12 cellular contexts compared by ENCODE assay signal in the genomic region with DNA sequence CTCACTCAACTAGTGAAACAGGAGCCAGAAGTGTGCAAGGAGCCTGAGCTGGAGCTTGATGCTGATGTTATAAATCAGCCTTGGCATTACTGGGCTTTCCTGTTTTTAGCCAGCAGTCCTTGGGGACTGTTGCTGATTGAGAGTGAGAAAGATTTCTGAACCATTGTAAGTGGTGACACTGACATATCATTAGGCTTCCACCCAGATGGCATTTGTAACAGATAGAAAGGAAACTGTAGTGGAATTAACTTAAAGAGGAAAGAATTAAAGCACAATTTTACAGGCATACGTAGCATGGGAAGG.
DNase-seq lines count a peak whose midpoint lies in the region; ATAC-seq and TF ChIP-seq lines count a peak whose summit lies in the region.
"Had no signal": no experiment of that assay in that cellular context is flagged by ENCODE, and none has a peak within 500 bp of the region (broad histone marks: within the 10 kb centered on the region; RNA-seq: fewer than 3 reads in every experiment).

No MANE protein-coding gene starts in this region.

- 52 to 69% methylated on average over 1 of the region's 1 CpG for WGBS in tibial nerve, 2 donors

- no peaks in the 10 kb centered on the region for H3K27me3 ChIP-seq in BE2C
- no peaks in the 10 kb centered on the region for H3K27me3 ChIP-seq in dorsolateral prefrontal cortex
- no peaks in the 10 kb centered on the region for H3K27me3 ChIP-seq in tibial nerve
- H3K27me3 ChIP-seq: BLaER1 treated with 17β-estradiol and CSF1 and Interleukin-3, amounts not matched to agents 10 nM and 100 nM had no signal

- H3K4me1 ChIP-seq in BE2C = peaks cover 20% of the 10 kb centered on the region
- peaks cover 0 to 36% (median 6%) of the 10 kb centered on the region in 4 donors for H3K4me1 ChIP-seq in tibial nerve

- peaks cover 13% of the 10 kb centered on the region for H3K36me3 Mint-ChIP-seq in nephron progenitor cell (ENCODE audit: low read depth)

- intact Hi-C loops in dorsolateral prefrontal cortex (cut with DNase I) = no loop called here

- ATAC-seq in HG03432 (IDR thresholded peaks at IDR 0.05; ENCODE audit: unreplicated experiment) (peak; percentile 74), HG03521 (IDR thresholded peaks at IDR 0.05; ENCODE audit: unreplicated experiment) (no peak)
- ATAC-seq: left colon had no signal

- peak overlapping the region; percentile 99 for H3K27ac Mint-ChIP-seq in nephron progenitor cell

- H3K27ac ChIP-seq in dorsolateral prefrontal cortex (peak overlapping the region in 55 of 59 donors; percentile 13 to 82 (median 59)), tibial nerve (peak overlapping the region in 1 of 4 donors; percentile 49)
- H3K27ac ChIP-seq: BLaER1 treated with 17β-estradiol and CSF1 and Interleukin-3, amounts not matched to agents 10 nM and 100 nM; HL-60; SK-N-MC had no signal

- peak overlapping the region; percentile 47 for H3K4me3 Mint-ChIP-seq in nephron progenitor cell

- no peaks in the 10 kb centered on the region for H3K9me3 Mint-ChIP-seq in nephron progenitor cell

- no peak for TF ChIP-seq POLR2A in tibial nerve (IDR thresholded peaks at IDR 0.05)

- H3K36me3 ChIP-seq in BE2C (peaks cover 14% of the 10 kb centered on the region), tibial nerve (no peaks in the 10 kb centered on the region)
- H3K36me3 ChIP-seq: BLaER1 treated with 17β-estradiol and CSF1 and Interleukin-3, amounts not matched to agents 10 nM and 100 nM had no signal

- TF ChIP-seq CTCF in BE2C (IDR thresholded peaks at IDR 0.05; ENCODE audit: low read depth, low read length) (no peak), dorsolateral prefrontal cortex (IDR thresholded peaks at IDR 0.05 in 54 of 56, conservative IDR thresholded peaks at IDR 0.05 in 2 of 56; ENCODE audit: low read depth in 1 of 56, partially characterized antibody in 56 of 56) (no peak), nephron progenitor cell (IDR thresholded peaks at IDR 0.05) (no peak), tibial nerve (IDR thresholded peaks at IDR 0.05) (no peak)

- no peak for TF ChIP-seq EP300 in tibial nerve (IDR thresholded peaks at IDR 0.05)

- peak; percentile 47 for DNase-seq in BE2C
- no peak for DNase-seq in dorsolateral prefrontal cortex
- DNase-seq in nephron progenitor cell = peak; percentile 58
- no peak for DNase-seq in tibial nerve (ENCODE audit: low spot score in 2 of 2)
- no peak for DNase-seq in SIG-M5 (lab: John Stamatoyannopoulos, UW)
- DNase-seq in amniotic stem cell (lab: John Stamatoyannopoulos, UW) = no peak
- DNase-seq: left colon had no signal

- H3K9me3 ChIP-seq in BE2C (no peaks in the 10 kb centered on the region), tibial nerve (no peaks in the 10 kb centered on the region)
- H3K9me3 ChIP-seq: BLaER1 treated with 17β-estradiol and CSF1 and Interleukin-3, amounts not matched to agents 10 nM and 100 nM had no signal

- peaks cover 71% of the 10 kb centered on the region for H3K4me1 Mint-ChIP-seq in nephron progenitor cell

- H3K4me3 ChIP-seq in BE2C (ENCODE audit: low read depth, low read length) (no peak overlapping the region), dorsolateral prefrontal cortex (peak overlapping the region in 6 of 59 donors; percentile 4 to 24 (median 16)), tibial nerve (no peak overlapping the region)
- H3K4me3 ChIP-seq: BLaER1 treated with 17β-estradiol and CSF1 and Interleukin-3, amounts not matched to agents 10 nM and 100 nM; SK-N-MC had no signal

- H3K27me3 Mint-ChIP-seq in nephron progenitor cell (ENCODE audit: low read depth, poor library complexity) = no peaks in the 10 kb centered on the region

Comparison
In these comparisons a context has a peak if more than half of its experiments do, and no peak if none do; other contexts are left out.
1. DNase-seq: peak in BE2C (single experiment) and nephron progenitor cell (single experiment); none in dorsolateral prefrontal cortex (0 of 10), tibial nerve (0 of 2), SIG-M5 (single experiment) and amniotic stem cell (single experiment).